8 cellular contexts compared by ENCODE assay signal in genomic region chr10:80504897-80505465, GRCh38. TPM values are rescaled to one million over a fixed set of nuclear protein-coding genes. Genes with fewer than 3 reads are reported as not detected.
DNase-seq lines count a peak whose midpoint lies in the region; ATAC-seq and TF ChIP-seq lines count a peak whose summit lies in the region.

No MANE protein-coding gene starts in this region.

- no peaks in the 10 kb centered on the region for H3K27me3 Mint-ChIP-seq in CD4-positive, CD25-positive, alpha-beta regulatory T cell
- H3K27me3 Mint-ChIP-seq in activated B cell treated with CpG ODN at 0.5 μM for 24 hours: no peaks in the 10 kb centered on the region

- peak overlapping the region; percentile 59 for H3K27ac ChIP-seq in CD4-positive, CD25-positive, alpha-beta regulatory T cell (ENCODE audit: insufficient read depth, low read length, poor library complexity, severe bottlenecking)
- H3K27ac ChIP-seq in foreskin keratinocyte (peak overlapping the region; percentile 97), neutrophil (peak overlapping the region; percentile 96)

- no peak overlapping the region for H3K4me3 ChIP-seq in CD4-positive, CD25-positive, alpha-beta regulatory T cell (ENCODE audit: low read depth, low read length)
- H3K4me3 ChIP-seq in neutrophil (ENCODE audit: low read depth in 1 of 2, low read length in 1 of 2): peak overlapping the region; percentile 2 to 32

- no peaks in the 10 kb centered on the region for H3K9me3 ChIP-seq in CD4-positive, CD25-positive, alpha-beta regulatory T cell (ENCODE audit: control insufficient read depth in 2 of 2, low read length in 2 of 2)
- H3K9me3 ChIP-seq in neutrophil: no peaks in the 10 kb centered on the region

- H3K36me3 ChIP-seq in CD4-positive, CD25-positive, alpha-beta regulatory T cell (ENCODE audit: control insufficient read depth, insufficient read depth, low read length): peaks cover 42% of the 10 kb centered on the region
- H3K36me3 ChIP-seq in neutrophil: peaks cover 37% of the 10 kb centered on the region

- H3K4me1 Mint-ChIP-seq in CD4-positive, CD25-positive, alpha-beta regulatory T cell: peaks cover 6 to 69% (median 51%) of the 10 kb centered on the region in 4 donors
- peaks cover 56% of the 10 kb centered on the region for H3K4me1 Mint-ChIP-seq in activated B cell treated with CpG ODN at 0.5 μM for 24 hours

- peak overlapping the region; percentile 89 to 97 (median 91) for H3K27ac Mint-ChIP-seq in CD4-positive, CD25-positive, alpha-beta regulatory T cell
- H3K27ac Mint-ChIP-seq in activated B cell treated with CpG ODN at 0.5 μM for 24 hours: peak overlapping the region; percentile 46

- no peak for DNase-seq in CD4-positive, CD25-positive, alpha-beta regulatory T cell
- DNase-seq in activated B cell treated with CpG ODN at 0.5 μM for 24 hours (no peak), foreskin keratinocyte (no peak), kidney tubule cell (ENCODE audit: low spot score) (no peak)

- CTCF ChIA-PET in activated B cell treated with CpG ODN at 0.5 μM for 24 hours (lab: Charles Lee): interaction anchor here (0.6 to 7.9 kb wide), 36 partner anchors 9 to 514 kb away, joined by 3 to 210 read pairs (median 6); partner anchors contain the start of gene PRXL2A

- peak overlapping the region; percentile 43 to 85 (median 58) for H3K4me3 Mint-ChIP-seq in CD4-positive, CD25-positive, alpha-beta regulatory T cell
- H3K4me3 Mint-ChIP-seq in activated B cell treated with CpG ODN at 0.5 μM for 24 hours: no peak overlapping the region

- H3K4me1 ChIP-seq in CD4-positive, CD25-positive, alpha-beta regulatory T cell (ENCODE audit: control insufficient read depth, insufficient read depth, low read length, poor library complexity, severe bottlenecking): peaks cover 60% of the 10 kb centered on the region
- peaks cover 86% of the 10 kb centered on the region for H3K4me1 ChIP-seq in foreskin keratinocyte
- peaks cover 59 to 60% of the 10 kb centered on the region in 2 experiments for H3K4me1 ChIP-seq in neutrophil (ENCODE audit: control insufficient read depth in 1 of 2, insufficient read depth in 1 of 2, low read depth in 1 of 2, low read length in 1 of 2)

- POLR2A ChIA-PET in activated B cell treated with CpG ODN at 0.5 μM for 24 hours (lab: Charles Lee): interaction anchor here (2.1 to 2.6 kb wide), 2 partner anchors 60 to 97 kb away, joined by 6 to 21 read pairs; partner anchors contain the start of gene PRXL2A

- TF ChIP-seq CTCF in activated B cell treated with CpG ODN at 0.5 μM for 24 hours (IDR thresholded peaks at IDR 0.05) (no peak), foreskin keratinocyte (conservative IDR thresholded peaks at IDR 0.05) (no peak), neutrophil (IDR thresholded peaks at IDR 0.05) (no peak)

- H3K27me3 ChIP-seq in CD4-positive, CD25-positive, alpha-beta regulatory T cell (ENCODE audit: control insufficient read depth, insufficient read depth, low read length): no peaks in the 10 kb centered on the region
- H3K27me3 ChIP-seq in foreskin keratinocyte: no peaks in the 10 kb centered on the region
- H3K27me3 ChIP-seq in neutrophil: no peaks in the 10 kb centered on the region

- intact Hi-C loops in activated B cell treated with CpG ODN at 0.5 μM for 24 hours (cut with micrococcal nuclease): loop anchor here (1.0 to 10.0 kb wide), 6 partner anchors 33 to 240 kb away; partner anchors contain the start of gene PRXL2A

- peak in 1 of 2 donors; percentile 37 for ATAC-seq in CD4-positive, CD25-positive, alpha-beta regulatory T cell (ENCODE audit: low read depth in 2 of 2)
- ATAC-seq in activated B cell treated with CpG ODN at 0.5 μM for 24 hours (ENCODE audit: low read depth): no peak
- ATAC-seq in foreskin keratinocyte: peak; percentile 5
- no peak for ATAC-seq in HG02571 (IDR thresholded peaks at IDR 0.05; ENCODE audit: unreplicated experiment)
- no peak for ATAC-seq in GM19397 (IDR thresholded peaks at IDR 0.05; ENCODE audit: unreplicated experiment)
- no peak for ATAC-seq in HG03521 (IDR thresholded peaks at IDR 0.05; ENCODE audit: unreplicated experiment)

- peaks cover 27% of the 10 kb centered on the region for H3K36me3 Mint-ChIP-seq in CD4-positive, CD25-positive, alpha-beta regulatory T cell
- peaks cover 26% of the 10 kb centered on the region for H3K36me3 Mint-ChIP-seq in activated B cell treated with CpG ODN at 0.5 μM for 24 hours (ENCODE audit: low read depth)

- no peaks in the 10 kb centered on the region for H3K9me3 Mint-ChIP-seq in CD4-positive, CD25-positive, alpha-beta regulatory T cell
- H3K9me3 Mint-ChIP-seq in activated B cell treated with CpG ODN at 0.5 μM for 24 hours: no peaks in the 10 kb centered on the region

RNA-seq across cellular contexts. Expression of gene SH2D4B, which starts 32.7 kb away (rescaled TPM):
- total RNA-seq in CD4-positive, CD25-positive, alpha-beta regulatory T cell: 0.25 TPM
- not detected for polyA plus RNA-seq in CD4-positive, CD25-positive, alpha-beta regulatory T cell
- total RNA-seq in activated B cell treated with CpG ODN at 0.5 μM for 24 hours: 0.07 TPM in 1 of 2 replicates, not detected in the other
- total RNA-seq in foreskin keratinocyte: not detected in 2 replicates
- polyA plus RNA-seq in foreskin keratinocyte: 0.02 TPM in 1 of 2 replicates, not detected in the other

RNA-seq across cellular contexts. Expression of gene TSPAN14, which starts 50.9 kb away (rescaled TPM):
- total RNA-seq in CD4-positive, CD25-positive, alpha-beta regulatory T cell: 198 TPM
- 100 to 1,000 TPM; 157 to 270 (median 180) TPM for polyA plus RNA-seq in CD4-positive, CD25-positive, alpha-beta regulatory T cell
- total RNA-seq in activated B cell treated with CpG ODN at 0.5 μM for 24 hours: 18.9 and 20.7 TPM in 2 replicates
- 105 and 139 TPM in 2 replicates for total RNA-seq in foreskin keratinocyte
- 76.4 and 110 TPM in 2 replicates for polyA plus RNA-seq in foreskin keratinocyte
